ENCODE assay signal across 21 cellular contexts in the genomic region with DNA sequence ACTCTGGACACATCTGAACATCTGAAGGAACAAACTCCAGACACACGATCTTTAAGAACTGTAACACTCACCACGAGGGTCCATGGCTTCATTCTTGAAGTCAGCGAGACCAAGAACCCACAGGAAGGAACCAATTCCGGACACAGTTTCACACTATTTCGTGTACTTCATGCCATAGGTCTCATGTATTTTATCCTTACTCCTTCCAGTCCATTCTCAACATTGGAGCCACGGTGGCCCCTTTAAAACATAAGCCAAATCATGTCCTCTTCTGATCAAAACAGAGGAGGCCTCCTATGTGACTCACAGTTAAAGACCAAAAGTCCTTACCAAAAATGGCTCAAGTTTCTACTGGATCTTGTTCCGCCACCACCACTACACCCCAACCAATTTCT. TPM values are rescaled to one million over a fixed set of nuclear protein-coding genes. Genes with fewer than 3 reads are reported as not detected.
A peak's percentile ranks its signal among the peaks of the same experiment; 100 is the strongest.
DNase-seq lines count a peak whose midpoint lies in the region; ATAC-seq and TF ChIP-seq lines count a peak whose summit lies in the region.
"Had no signal": no experiment of that assay in that cellular context is flagged by ENCODE, and none has a peak within 500 bp of the region (broad histone marks: within the 10 kb centered on the region; RNA-seq: fewer than 3 reads in every experiment).

No MANE protein-coding gene starts in this region.

- WGBS in thyroid gland, 2 donors, result 84 to 92% methylated on average over 7 of the region's 7 CpGs
- WGBS in smooth muscle cell (ENCODE audit: low lambda C conversion rate), result 91% methylated on average over 7 of the region's 7 CpGs
- 76 to 83% methylated on average over 3 to 7 of the region's 7 CpGs for WGBS in transverse colon (ENCODE audit: low coverage in 1 of 2), 2 donors

- H4K20me1 ChIP-seq in DND-41 (ENCODE audit: insufficient read depth, low read length), result no peaks in the 10 kb centered on the region
- H4K20me1 ChIP-seq in smooth muscle cell (ENCODE audit: low read depth), result no peaks in the 10 kb centered on the region

- POLR2A ChIA-PET in activated CD4-positive, alpha-beta T cell treated with anti-CD3 and anti-CD28 coated beads for 36 hours (lab: Charles Lee), result interaction anchor here (1.2 kb wide), 1 partner anchor 856 kb away, joined by 5 read pairs; no protein-coding TSS in a partner anchor
- POLR2A ChIA-PET in naive thymus-derived CD4-positive, alpha-beta T cell (lab: Charles Lee), result interaction anchor here (1.2 to 1.6 kb wide), 2 partner anchors 29 to 32 kb away, joined by 3 to 12 read pairs; partner anchors contain the start of gene RCOR3

- H3K4me1 ChIP-seq in DND-41 (ENCODE audit: insufficient read depth, low read length), result peaks cover 18% of the 10 kb centered on the region
- peaks cover 13 to 17% of the 10 kb centered on the region in 2 donors for H3K4me1 ChIP-seq in naive thymus-derived CD4-positive, alpha-beta T cell (ENCODE audit: control insufficient read depth in 2 of 2, insufficient read depth in 2 of 2, low read length in 2 of 2)
- no peaks in the 10 kb centered on the region for H3K4me1 ChIP-seq in thyroid gland
- no peaks in the 10 kb centered on the region for H3K4me1 ChIP-seq in smooth muscle cell (ENCODE audit: low read depth)
- no peaks in the 10 kb centered on the region for H3K4me1 ChIP-seq in transverse colon
- H3K4me1 ChIP-seq: breast epithelium, parathyroid adenoma, upper lobe of right lung had no signal

- no peaks in the 10 kb centered on the region for H3K9me3 ChIP-seq in DND-41 (ENCODE audit: insufficient read depth, low read length, severe bottlenecking)
- H3K9me3 ChIP-seq in naive thymus-derived CD4-positive, alpha-beta T cell (ENCODE audit: control insufficient read depth in 2 of 3, low read length in 3 of 3), result no peaks in the 10 kb centered on the region
- H3K9me3 ChIP-seq in thyroid gland, result no peaks in the 10 kb centered on the region
- no peaks in the 10 kb centered on the region for H3K9me3 ChIP-seq in smooth muscle cell (replicated peaks; ENCODE audit: low read depth)
- H3K9me3 ChIP-seq in transverse colon, result no peaks in the 10 kb centered on the region
- H3K9me3 ChIP-seq: breast epithelium, upper lobe of right lung had no signal

- TF ChIP-seq POLR2A in thyroid gland (IDR thresholded peaks at IDR 0.05) (no peak), transverse colon (IDR thresholded peaks at IDR 0.05) (no peak)

- intact Hi-C loops in activated CD4-positive, alpha-beta T cell treated with anti-CD3 and anti-CD28 coated beads for 36 hours (cut with DNase I, micrococcal nuclease), result loop anchor here in 1 of 2 experiments (1.0 kb wide), 2 partner anchors 30 to 95 kb away; partner anchors contain the start of genes KCNH1 and RCOR3
- intact Hi-C loops in activated T-helper 1 cell treated with anti-CD3 and anti-CD28 coated beads, Interleukin-12 subunit alpha, Interleukin-12 subunit beta, Interleukin-2, Interleukin-4 antibody, amounts not matched to agents 30 ng/mL and 10 ng/mL and 1 ng/mL, durations not matched to agents 14 hours and 24 hours and 36 hours (cut with micrococcal nuclease), result loop anchor here (1.0 to 2.0 kb wide), 3 partner anchors 29 to 94 kb away; no protein-coding TSS in a partner anchor
- intact Hi-C loops in naive thymus-derived CD4-positive, alpha-beta T cell (cut with micrococcal nuclease), result loop anchor here (1.0 to 10.0 kb wide), 4 partner anchors 29 to 783 kb away; partner anchors contain the start of genes KCNH1 (in 1 of the 2) and RCOR3 (in 1 of the 2)
- intact Hi-C loops in thyroid gland (cut with DNase I) (no loop called here), transverse colon (cut with DNase I; ENCODE audit: low total_unique reads) (no loop called here)

- no peaks in the 10 kb centered on the region for H3K9me3 Mint-ChIP-seq in activated CD4-positive, alpha-beta T cell treated with anti-CD3 and anti-CD28 coated beads for 36 hours (ENCODE audit: low read depth)
- no peaks in the 10 kb centered on the region for H3K9me3 Mint-ChIP-seq in activated T-helper 1 cell treated with anti-CD3 and anti-CD28 coated beads, Interleukin-12 subunit alpha, Interleukin-12 subunit beta, Interleukin-2, Interleukin-4 antibody, amounts not matched to agents 30 ng/mL and 10 ng/mL and 1 ng/mL, durations not matched to agents 14 hours and 24 hours and 36 hours
- peaks cover 0 to 1% (median 0%) of the 10 kb centered on the region in 11 donors for H3K9me3 Mint-ChIP-seq in naive thymus-derived CD4-positive, alpha-beta T cell

- H2AFZ ChIP-seq in DND-41 (ENCODE audit: low read depth, low read length) (no peak overlapping the region), smooth muscle cell (ENCODE audit: low read depth) (no peak overlapping the region)
- H2AFZ ChIP-seq: parathyroid adenoma had no signal

- H3K9ac ChIP-seq in DND-41 (ENCODE audit: low read depth, low read length), result no peak overlapping the region
- no peak overlapping the region for H3K9ac ChIP-seq in smooth muscle cell (ENCODE audit: low read depth)
- H3K9ac ChIP-seq: parathyroid adenoma had no signal

- no peaks in the 10 kb centered on the region for H3K27me3 Mint-ChIP-seq in activated CD4-positive, alpha-beta T cell treated with anti-CD3 and anti-CD28 coated beads for 36 hours
- peaks cover 3% of the 10 kb centered on the region for H3K27me3 Mint-ChIP-seq in activated T-helper 1 cell treated with anti-CD3 and anti-CD28 coated beads, Interleukin-12 subunit alpha, Interleukin-12 subunit beta, Interleukin-2, Interleukin-4 antibody, amounts not matched to agents 30 ng/mL and 10 ng/mL and 1 ng/mL, durations not matched to agents 14 hours and 24 hours and 36 hours (ENCODE audit: insufficient read depth)
- peaks cover 0 to 8% (median 0%) of the 10 kb centered on the region in 5 donors for H3K27me3 Mint-ChIP-seq in naive thymus-derived CD4-positive, alpha-beta T cell

- no peak for DNase-seq in activated CD4-positive, alpha-beta T cell treated with anti-CD3 and anti-CD28 coated beads for 36 hours
- no peak for DNase-seq in activated CD4-positive, alpha-beta T cell treated with anti-CD3 and anti-CD28 coated beads for 48 hours
- DNase-seq in DND-41, result no peak
- no peak for DNase-seq in activated T-helper 1 cell treated with anti-CD3 and anti-CD28 coated beads, Interleukin-12 subunit alpha, Interleukin-12 subunit beta, Interleukin-2, Interleukin-4 antibody, amounts not matched to agents 30 ng/mL and 10 ng/mL and 1 ng/mL, durations not matched to agents 14 hours and 24 hours and 36 hours (ENCODE audit: low spot score)
- DNase-seq in naive thymus-derived CD4-positive, alpha-beta T cell, result no peak
- DNase-seq in thyroid gland, result no peak
- no peak for DNase-seq in smooth muscle cell (lab: John Stamatoyannopoulos, UW; ENCODE audit: unreplicated experiment)
- DNase-seq in transverse colon, result no peak
- DNase-seq: 8988T, cortex of kidney, foreskin fibroblast, hippocampal formation, kidney, NCI-H1417 treated with DMSO at 0.1 percent for 48 hours, NCI-H526, upper lobe of right lung had no signal

- no peaks in the 10 kb centered on the region for H3K36me3 Mint-ChIP-seq in activated CD4-positive, alpha-beta T cell treated with anti-CD3 and anti-CD28 coated beads for 36 hours (ENCODE audit: low read depth)
- no peaks in the 10 kb centered on the region for H3K36me3 Mint-ChIP-seq in activated T-helper 1 cell treated with anti-CD3 and anti-CD28 coated beads, Interleukin-12 subunit alpha, Interleukin-12 subunit beta, Interleukin-2, Interleukin-4 antibody, amounts not matched to agents 30 ng/mL and 10 ng/mL and 1 ng/mL, durations not matched to agents 14 hours and 24 hours and 36 hours (ENCODE audit: low read depth)
- H3K36me3 Mint-ChIP-seq in naive thymus-derived CD4-positive, alpha-beta T cell, result no peaks in the 10 kb centered on the region

- H3K79me2 ChIP-seq in DND-41 (ENCODE audit: insufficient read depth, low read length) (no peaks in the 10 kb centered on the region), smooth muscle cell (ENCODE audit: low read depth) (no peaks in the 10 kb centered on the region)
- H3K79me2 ChIP-seq: parathyroid adenoma had no signal

- CTCF ChIA-PET in activated CD4-positive, alpha-beta T cell treated with anti-CD3 and anti-CD28 coated beads for 36 hours (lab: Charles Lee), result interaction anchor here (0.6 to 1.2 kb wide), 5 partner anchors 10 to 95 kb away, joined by 3 read pairs; partner anchors contain the start of gene KCNH1
- CTCF ChIA-PET in naive thymus-derived CD4-positive, alpha-beta T cell (lab: Charles Lee), result interaction anchor here (1.1 kb wide), 1 partner anchor 32 kb away, joined by 3 read pairs; no protein-coding TSS in a partner anchor

- peaks cover 25% of the 10 kb centered on the region for H3K4me1 Mint-ChIP-seq in activated CD4-positive, alpha-beta T cell treated with anti-CD3 and anti-CD28 coated beads for 36 hours
- peaks cover 26% of the 10 kb centered on the region for H3K4me1 Mint-ChIP-seq in activated T-helper 1 cell treated with anti-CD3 and anti-CD28 coated beads, Interleukin-12 subunit alpha, Interleukin-12 subunit beta, Interleukin-2, Interleukin-4 antibody, amounts not matched to agents 30 ng/mL and 10 ng/mL and 1 ng/mL, durations not matched to agents 14 hours and 24 hours and 36 hours (ENCODE audit: low read depth)
- peaks cover 15 to 41% (median 30%) of the 10 kb centered on the region in 7 donors for H3K4me1 Mint-ChIP-seq in naive thymus-derived CD4-positive, alpha-beta T cell

- H3K4me2 ChIP-seq in DND-41 (ENCODE audit: insufficient read depth, low read length) (peak overlapping the region; percentile 52), smooth muscle cell (no peak overlapping the region)

- ATAC-seq in activated CD4-positive, alpha-beta T cell treated with anti-CD3 and anti-CD28 coated beads for 36 hours, result peak; percentile 65
- peak; percentile 70 for ATAC-seq in DND-41 (ENCODE audit: insufficient read depth, low read depth)
- ATAC-seq in naive thymus-derived CD4-positive, alpha-beta T cell, result peak; percentile 54
- ATAC-seq: GM12878, sciatic nerve, upper lobe of right lung had no signal

- in situ Hi-C loops in transverse colon (cut with MboI; ENCODE audit: low pct_ligation_motif_present in 1 of 4, low pct_unique_long_range_greater_than_20kb in 1 of 4, low sequenced_read_pairs in 3 of 4), result no loop called here

- no peak for TF ChIP-seq CTCF in DND-41 (IDR thresholded peaks at IDR 0.05; ENCODE audit: borderline replicate concordance, extremely low read depth, low read length, poor library complexity, severe bottlenecking)
- TF ChIP-seq CTCF in thyroid gland (IDR thresholded peaks at IDR 0.05), result no peak
- TF ChIP-seq CTCF in smooth muscle cell (IDR thresholded peaks at IDR 0.05; ENCODE audit: borderline replicate concordance, insufficient read depth, poor library complexity, severe bottlenecking), result no peak
- no peak for TF ChIP-seq CTCF in transverse colon (IDR thresholded peaks at IDR 0.05)

- H3K27ac ChIP-seq in DND-41 (ENCODE audit: low read length) (no peak overlapping the region), thyroid gland (no peak overlapping the region), smooth muscle cell (ENCODE audit: low read depth) (no peak overlapping the region), transverse colon (no peak overlapping the region)
- peak overlapping the region; percentile 38 for H3K27ac ChIP-seq in naive thymus-derived CD4-positive, alpha-beta T cell (ENCODE audit: low read depth, low read length)
- H3K27ac ChIP-seq: breast epithelium, parathyroid adenoma, upper lobe of right lung had no signal

- no peak for TF ChIP-seq EP300 in transverse colon (IDR thresholded peaks at IDR 0.05; ENCODE audit: low read depth)

- no peaks in the 10 kb centered on the region for H3F3A ChIP-seq in smooth muscle cell (ENCODE audit: low read depth)

- peak overlapping the region; percentile 61 for H3K27ac Mint-ChIP-seq in activated CD4-positive, alpha-beta T cell treated with anti-CD3 and anti-CD28 coated beads for 36 hours
- H3K27ac Mint-ChIP-seq in activated T-helper 1 cell treated with anti-CD3 and anti-CD28 coated beads, Interleukin-12 subunit alpha, Interleukin-12 subunit beta, Interleukin-2, Interleukin-4 antibody, amounts not matched to agents 30 ng/mL and 10 ng/mL and 1 ng/mL, durations not matched to agents 14 hours and 24 hours and 36 hours, result peak overlapping the region; percentile 63
- peak overlapping the region; percentile 67 to 90 (median 82) for H3K27ac Mint-ChIP-seq in naive thymus-derived CD4-positive, alpha-beta T cell

- no peaks in the 10 kb centered on the region for H3K36me3 ChIP-seq in DND-41 (ENCODE audit: insufficient read depth, low read length)
- no peaks in the 10 kb centered on the region for H3K36me3 ChIP-seq in naive thymus-derived CD4-positive, alpha-beta T cell (ENCODE audit: control insufficient read depth in 2 of 3, insufficient read depth in 3 of 3, low read length in 3 of 3)
- no peaks in the 10 kb centered on the region for H3K36me3 ChIP-seq in thyroid gland
- no peaks in the 10 kb centered on the region for H3K36me3 ChIP-seq in smooth muscle cell (ENCODE audit: low read depth)
- no peaks in the 10 kb centered on the region for H3K36me3 ChIP-seq in transverse colon
- H3K36me3 ChIP-seq: breast epithelium, upper lobe of right lung had no signal

- H3K4me3 Mint-ChIP-seq in activated CD4-positive, alpha-beta T cell treated with anti-CD3 and anti-CD28 coated beads for 36 hours, result peak overlapping the region; percentile 25
- peak overlapping the region; percentile 51 for H3K4me3 Mint-ChIP-seq in activated T-helper 1 cell treated with anti-CD3 and anti-CD28 coated beads, Interleukin-12 subunit alpha, Interleukin-12 subunit beta, Interleukin-2, Interleukin-4 antibody, amounts not matched to agents 30 ng/mL and 10 ng/mL and 1 ng/mL, durations not matched to agents 14 hours and 24 hours and 36 hours
- peak overlapping the region; percentile 43 to 82 (median 74) for H3K4me3 Mint-ChIP-seq in naive thymus-derived CD4-positive, alpha-beta T cell

- H3K27me3 ChIP-seq in DND-41 (ENCODE audit: insufficient read depth, low read length, poor library complexity), result no peaks in the 10 kb centered on the region
- no peaks in the 10 kb centered on the region for H3K27me3 ChIP-seq in naive thymus-derived CD4-positive, alpha-beta T cell (ENCODE audit: control insufficient read depth in 2 of 2, insufficient read depth in 2 of 2, low read length in 2 of 2)
- no peaks in the 10 kb centered on the region for H3K27me3 ChIP-seq in thyroid gland
- no peaks in the 10 kb centered on the region for H3K27me3 ChIP-seq in smooth muscle cell (ENCODE audit: low read depth)
- H3K27me3 ChIP-seq in transverse colon, result no peaks in the 10 kb centered on the region
- H3K27me3 ChIP-seq: breast epithelium, upper lobe of right lung had no signal

- H3K4me3 ChIP-seq in DND-41 (ENCODE audit: low read depth in 1 of 2, low read length in 2 of 2) (0 out of 4 replicates have a peak overlapping the region, but pooled peaks of 1 of the 2 experiments have one; percentile 14), thyroid gland (replicated peaks in 1 of 3) (no peak overlapping the region), smooth muscle cell (no peak overlapping the region), transverse colon (no peak overlapping the region)
- H3K4me3 ChIP-seq in naive thymus-derived CD4-positive, alpha-beta T cell (ENCODE audit: low read length), result no peak overlapping the region
- H3K4me3 ChIP-seq: breast epithelium, GM12878, lung, upper lobe of right lung had no signal

RNA-seq across cellular contexts. Expression of gene RCOR3, which starts 29.8 kb away (rescaled TPM):
- 10 to 100 TPM; 31.0 to 33.4 TPM for total RNA-seq in activated CD4-positive, alpha-beta T cell treated with anti-CD3 and anti-CD28 coated beads for 36 hours
- total RNA-seq in activated T-helper 1 cell treated with anti-CD3 and anti-CD28 coated beads, Interleukin-12 subunit alpha, Interleukin-12 subunit beta, Interleukin-2, Interleukin-4 antibody, amounts not matched to agents 30 ng/mL and 10 ng/mL and 1 ng/mL, durations not matched to agents 14 hours and 24 hours and 36 hours, result 40.5 and 41.0 TPM in 2 replicates
- 10 to 100 TPM; 42.3 to 98.0 (median 82.8) TPM for total RNA-seq in naive thymus-derived CD4-positive, alpha-beta T cell
- polyA plus RNA-seq in naive thymus-derived CD4-positive, alpha-beta T cell, result 10 to 100 TPM; 26.8 to 31.1 TPM
- total RNA-seq in thyroid gland, result 100 to 1,000 TPM in 2 of 4 donors, 10 to 100 TPM in 2; 78.1 to 110 (median 102) TPM
- total RNA-seq in smooth muscle cell, result 27.7 and 32.5 TPM in 2 replicates
- 22.0 and 22.5 TPM in 2 replicates for polyA plus RNA-seq in smooth muscle cell
- total RNA-seq in transverse colon, result 10 to 100 TPM; 52.2 to 77.6 (median 72.1) TPM

Comparison
In these comparisons a context has a peak if more than half of its experiments do, and no peak if none do; other contexts are left out.
1. intact Hi-C loops: an anchor here in activated T-helper 1 cell treated with anti-CD3 and anti-CD28 coated beads, Interleukin-12 subunit alpha, Interleukin-12 subunit beta, Interleukin-2, Interleukin-4 antibody, amounts not matched to agents 30 ng/mL and 10 ng/mL and 1 ng/mL, durations not matched to agents 14 hours and 24 hours and 36 hours (1.0 to 2.0 kb wide) and naive thymus-derived CD4-positive, alpha-beta T cell (1.0 to 10.0 kb wide); none called in thyroid gland and transverse colon.